In the genomic region with DNA sequence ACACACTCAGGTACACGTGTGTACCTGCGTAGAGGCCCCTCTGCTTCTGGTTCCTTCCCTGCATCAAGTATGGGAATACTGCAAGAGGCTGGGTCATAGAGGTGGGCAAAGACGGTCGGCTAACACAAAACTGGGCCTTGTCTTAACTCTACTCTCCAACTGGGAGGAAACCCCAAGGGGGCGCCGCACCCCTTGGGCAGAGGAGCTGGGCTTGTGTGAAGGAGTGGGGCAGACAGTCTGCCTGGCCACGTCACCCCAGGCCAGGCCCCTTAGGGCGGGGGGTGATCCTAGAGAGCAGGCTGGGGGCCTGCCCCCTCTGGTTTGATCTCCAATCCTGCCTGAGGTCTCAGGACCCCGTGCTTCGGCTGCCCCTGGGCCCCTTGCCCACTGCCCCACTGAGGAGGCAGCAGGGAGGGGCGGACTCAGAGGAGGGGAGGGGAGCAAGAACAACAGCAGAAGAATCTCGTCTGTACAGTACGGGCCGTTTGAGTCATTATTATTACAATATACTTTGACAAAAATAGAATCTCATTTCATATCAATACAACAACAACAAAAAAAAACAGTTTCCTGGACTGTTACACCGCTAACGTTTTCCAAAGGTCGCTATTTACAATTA, we compare ENCODE assay signal across 8 cellular contexts. TPM values are rescaled to one million over a fixed set of nuclear protein-coding genes. Genes with fewer than 3 reads are reported as not detected.
DNase-seq lines count a peak whose midpoint lies in the region; ATAC-seq and TF ChIP-seq lines count a peak whose summit lies in the region.

No MANE protein-coding gene starts in this region.

- 74% methylated on average over 15 of the region's 17 CpGs for WGBS in mammary epithelial cell (ENCODE audit: low coverage, missing lambda C conversion rate)

- intact Hi-C loops in MCF 10A (cut with micrococcal nuclease), result no loop called here
- intact Hi-C loops in mammary epithelial cell (cut with micrococcal nuclease), result no loop called here

- no peaks in the 10 kb centered on the region for H4K20me1 ChIP-seq in mammary epithelial cell (ENCODE audit: insufficient read depth, low read length)

- H3K4me3 ChIP-seq in mammary epithelial cell (replicated peaks in 1 of 3; ENCODE audit: insufficient read depth in 1 of 3, low read depth in 2 of 3, low read length in 3 of 3), result no peak overlapping the region

- no peaks in the 10 kb centered on the region for H3K9me3 ChIP-seq in mammary epithelial cell (replicated peaks; ENCODE audit: insufficient read depth, low read length)
- H3K9me3 ChIP-seq in T-helper 17 cell (ENCODE audit: control insufficient read depth, low read length, poor library complexity, severe bottlenecking), result no peaks in the 10 kb centered on the region

- H3K4me3 Mint-ChIP-seq in MCF 10A (ENCODE audit: unreplicated experiment) (peak overlapping the region; percentile 59), T-helper 17 cell (peak overlapping the region; percentile 47), glutamatergic neuron (ENCODE audit: unreplicated experiment) (peak overlapping the region; percentile 20), type B pancreatic cell (no peak overlapping the region)

- H3K4me1 ChIP-seq in mammary epithelial cell (ENCODE audit: insufficient read depth, low read length), result peaks cover 6% of the 10 kb centered on the region

- no peak overlapping the region for H2AFZ ChIP-seq in mammary epithelial cell (ENCODE audit: low read depth, low read length)

- dilution Hi-C loops in mammary epithelial cell (cut with HindIII; ENCODE audit: low sequenced_read_pairs), result loop anchor here (5.0 to 10.0 kb wide), 2 partner anchors 59 to 64 kb away; no protein-coding TSS in a partner anchor

- H3K79me2 ChIP-seq in mammary epithelial cell (ENCODE audit: insufficient read depth, low read length), result no peaks in the 10 kb centered on the region

- H3K27me3 Mint-ChIP-seq in MCF 10A (ENCODE audit: insufficient read depth, unreplicated experiment) (no peaks in the 10 kb centered on the region), T-helper 17 cell (no peaks in the 10 kb centered on the region), glutamatergic neuron (ENCODE audit: unreplicated experiment) (peaks cover 4% of the 10 kb centered on the region), type B pancreatic cell (no peaks in the 10 kb centered on the region)

- CTCF ChIA-PET in MCF 10A (lab: Yijun Ruan, JAX), result interaction anchor here (0.6 to 2.1 kb wide), 21 partner anchors 10 to 192 kb away, joined by 3 to 10 read pairs (median 4); a partner anchor contains a TSS
- CTCF ChIA-PET in mammary epithelial cell (lab: Charles Lee; ENCODE audit: low non-redundant PET), result no interaction called here

- H3K4me1 Mint-ChIP-seq in MCF 10A (ENCODE audit: insufficient read depth, unreplicated experiment) (peaks cover 58% of the 10 kb centered on the region), T-helper 17 cell (peaks cover 24% of the 10 kb centered on the region), glutamatergic neuron (ENCODE audit: low read depth, unreplicated experiment) (peaks cover 15% of the 10 kb centered on the region), type B pancreatic cell (ENCODE audit: unreplicated experiment) (no peaks in the 10 kb centered on the region)

- no peaks in the 10 kb centered on the region for H3K9me3 Mint-ChIP-seq in MCF 10A (ENCODE audit: unreplicated experiment)
- peaks cover 6% of the 10 kb centered on the region for H3K9me3 Mint-ChIP-seq in glutamatergic neuron (ENCODE audit: unreplicated experiment)
- H3K9me3 Mint-ChIP-seq in type B pancreatic cell, result no peaks in the 10 kb centered on the region

- H3K27ac Mint-ChIP-seq in MCF 10A (ENCODE audit: low read depth, unreplicated experiment) (peak overlapping the region; percentile 82), T-helper 17 cell (no peak overlapping the region), glutamatergic neuron (ENCODE audit: unreplicated experiment) (peak overlapping the region; percentile 77), type B pancreatic cell (peak overlapping the region; percentile 50)

- in situ Hi-C loops in mammary epithelial cell (cut with MboI; ENCODE audit: low sequenced_read_pairs in 2 of 2), result no loop called here

- no peak overlapping the region for H3K9ac ChIP-seq in mammary epithelial cell (ENCODE audit: insufficient read depth, low read length)

- H3K36me3 Mint-ChIP-seq in MCF 10A (ENCODE audit: insufficient read depth, unreplicated experiment), result peaks cover 65% of the 10 kb centered on the region
- peaks cover 9% of the 10 kb centered on the region for H3K36me3 Mint-ChIP-seq in T-helper 17 cell (ENCODE audit: low read depth)
- no peaks in the 10 kb centered on the region for H3K36me3 Mint-ChIP-seq in glutamatergic neuron (ENCODE audit: unreplicated experiment)
- peaks cover 14% of the 10 kb centered on the region for H3K36me3 Mint-ChIP-seq in type B pancreatic cell

- no peaks in the 10 kb centered on the region for H3K36me3 ChIP-seq in mammary epithelial cell (ENCODE audit: insufficient read depth, low read length)

- DNase-seq in MCF 10A (ENCODE audit: unreplicated experiment), result peak; percentile 57
- DNase-seq in mammary epithelial cell, result no peak
- no peak for DNase-seq in T-helper 17 cell
- no peak for DNase-seq in glutamatergic neuron
- DNase-seq in type B pancreatic cell (ENCODE audit: extremely low spot score, unreplicated experiment), result no peak
- no peak for DNase-seq in mucosa of gallbladder (ENCODE audit: low spot score)
- DNase-seq in EL, result no peak

- ATAC-seq in T-helper 17 cell, result peak; percentile 11
- no peak for ATAC-seq in HG03196 (IDR thresholded peaks at IDR 0.05; ENCODE audit: unreplicated experiment)

- no peak overlapping the region for H3K27ac ChIP-seq in mammary epithelial cell (ENCODE audit: insufficient read depth, low read depth, low read length)

- BruUV-seq in MCF 10A (replicated peaks; lab: Mats Ljungman, UMichigan), result no TSS peak
- BruUV-seq in mammary epithelial cell (replicated peaks; lab: Mats Ljungman, UMichigan), result no TSS peak

- no peaks in the 10 kb centered on the region for H3K27me3 ChIP-seq in mammary epithelial cell (ENCODE audit: insufficient read depth, low read length)

- peak; percentile 31 for TF ChIP-seq CTCF in MCF 10A (IDR thresholded peaks at IDR 0.05; ENCODE audit: unreplicated experiment)
- TF ChIP-seq CTCF in mammary epithelial cell (conservative IDR thresholded peaks at IDR 0.05 in 1 of 2, IDR thresholded peaks at IDR 0.05 in 1 of 2; ENCODE audit: extremely low read depth in 1 of 2, insufficient read depth in 1 of 2, low read depth in 1 of 2, low read length in 2 of 2), result peak in 1 of 2 donors; percentile 13
- no peak for TF ChIP-seq CTCF in glutamatergic neuron (IDR thresholded peaks at IDR 0.05; ENCODE audit: partially characterized antibody, unreplicated experiment)
- TF ChIP-seq CTCF in type B pancreatic cell (conservative IDR thresholded peaks at IDR 0.05), result no peak

- POLR2A ChIA-PET in MCF 10A (lab: Yijun Ruan, JAX), result interaction anchor here (1.0 to 19.5 kb wide), 10 partner anchors 9 to 127 kb away, joined by 3 to 549 read pairs (median 7); a partner anchor contains a TSS

- no peak overlapping the region for H3K4me2 ChIP-seq in mammary epithelial cell (ENCODE audit: insufficient read depth, low read depth, low read length)

RNA-seq across cellular contexts. Expression of a gene that starts 34.7 kb away (rescaled TPM):
- total RNA-seq in MCF 10A (2022) (113 and 131 TPM in 2 replicates), mammary epithelial cell (10 to 100 TPM in 1 of 2 donors, 1 to 10 TPM in 1; 9.2 to 34.3 TPM), T-helper 17 cell (100 to 1,000 TPM; 142 to 157 TPM), glutamatergic neuron (ENCODE audit: unreplicated experiment) (50.0 TPM), type B pancreatic cell (ENCODE audit: low replicate concordance) (20.7 and 26.1 TPM in 2 replicates), mucosa of gallbladder (57.8 TPM)
- 11.4 TPM for polyA plus RNA-seq in mammary epithelial cell
- polyA minus RNA-seq in mammary epithelial cell, result 9.6 TPM
